Comparison of ENCODE assay signal across 8 cellular contexts in the genomic region with DNA sequence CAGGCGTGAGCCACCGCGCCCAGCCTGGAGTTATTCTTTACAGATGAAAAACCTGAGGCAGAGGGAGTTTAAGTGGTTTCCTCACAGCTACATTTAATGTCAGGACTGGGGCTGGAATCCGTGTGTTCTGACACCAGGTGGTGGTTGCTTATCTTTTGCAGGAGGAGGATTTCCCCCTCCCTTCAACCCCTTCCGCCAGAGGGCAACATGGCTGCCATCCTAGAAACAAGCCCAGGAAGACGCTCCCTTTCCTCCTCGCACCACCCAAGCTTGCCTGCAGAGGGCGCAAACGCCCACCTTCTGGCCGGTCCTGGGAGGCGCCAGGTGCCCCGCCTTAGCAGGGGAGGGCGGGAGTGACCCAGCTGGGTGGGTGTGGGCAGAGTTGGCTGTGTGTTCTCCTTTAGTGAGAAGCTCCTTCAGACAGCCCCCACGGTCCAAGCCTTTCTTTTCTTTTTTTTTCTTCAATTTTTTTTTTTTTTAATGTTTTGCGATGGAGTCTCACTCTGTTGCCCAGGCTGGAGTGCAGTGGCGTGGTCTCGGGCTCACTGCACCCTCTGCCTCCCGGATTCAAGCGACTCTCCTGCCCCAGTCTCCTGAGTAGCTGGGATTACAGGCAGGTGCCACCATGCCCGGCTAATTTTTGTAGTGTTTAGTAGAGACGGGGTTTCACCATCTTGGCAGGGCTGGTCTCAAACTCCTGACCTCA. TPM values are rescaled to one million over a fixed set of nuclear protein-coding genes. Genes with fewer than 3 reads are reported as not detected.
DNase-seq lines count a peak whose midpoint lies in the region; ATAC-seq, FAIRE-seq and TF ChIP-seq lines count a peak whose summit lies in the region.

No MANE protein-coding gene starts in this region.

- H3K79me2 ChIP-seq in K562 (ENCODE audit: control insufficient read depth, insufficient read depth, low read length) (no peaks in the 10 kb centered on the region), smooth muscle cell (ENCODE audit: low read depth) (no peaks in the 10 kb centered on the region)

- H4K20me1 ChIP-seq in K562 (replicated peaks; ENCODE audit: control insufficient read depth, insufficient read depth, low read length) (no peaks in the 10 kb centered on the region), smooth muscle cell (ENCODE audit: low read depth) (no peaks in the 10 kb centered on the region)

- in situ Hi-C loops in K562 (cut with MboI): no loop called here

- H3K27me3 ChIP-seq in K562 (ENCODE audit: control insufficient read depth in 2 of 2, insufficient read depth in 2 of 2, low read length in 2 of 2) (peaks cover 0 to 8% of the 10 kb centered on the region in 2 experiments; a peak in 2 of 5 replicates), smooth muscle cell (ENCODE audit: low read depth) (no peaks in the 10 kb centered on the region)

- H3K4me3 ChIP-seq in K562 (no peak overlapping the region), smooth muscle cell (no peak overlapping the region)

- DNase-seq in ELF-1 (ENCODE audit: low read depth, low spot score): peak; percentile 100
- peak; percentile 64 for DNase-seq in NCI-H2196 treated with DMSO at 0.1 percent for 48 hours (lab: John Stamatoyannopoulos, UW; ENCODE audit: unreplicated experiment)
- DNase-seq in UCSD-AML1 (lab: John Stamatoyannopoulos, UW; ENCODE audit: unreplicated experiment): peak; percentile 96
- DNase-seq in K562 (ENCODE audit: extremely low read depth in 1 of 4, low spot score in 3 of 4): peak; percentile 89 to 92 (median 92)
- peak; percentile 75 for DNase-seq in iPS DF 19.7 (ENCODE audit: low read depth, low spot score)
- peak; percentile 62 for DNase-seq in smooth muscle cell (lab: John Stamatoyannopoulos, UW; ENCODE audit: unreplicated experiment)
- no peak for DNase-seq in amniotic stem cell (lab: John Stamatoyannopoulos, UW)

- no peaks in the 10 kb centered on the region for H3F3A ChIP-seq in smooth muscle cell (ENCODE audit: low read depth)

- TF ChIP-seq EP300 in K562 (IDR thresholded peaks at IDR 0.05; ENCODE audit: low read length): no peak

- no peak for TF ChIP-seq POLR2A in K562 (conservative IDR thresholded peaks at IDR 0.05)

- peak; percentile 83 to 94 (median 88) for TF ChIP-seq CTCF in K562 (IDR thresholded peaks at IDR 0.05 in 2 of 3, conservative IDR thresholded peaks at IDR 0.05 in 1 of 3; ENCODE audit: insufficient read depth in 2 of 3, low read depth in 1 of 3, low read length in 3 of 3)
- peak; percentile 89 for TF ChIP-seq CTCF in smooth muscle cell (IDR thresholded peaks at IDR 0.05; ENCODE audit: borderline replicate concordance, insufficient read depth, poor library complexity, severe bottlenecking)

- ATAC-seq in HG03097 (IDR thresholded peaks at IDR 0.05; ENCODE audit: low FRiP score, unreplicated experiment): peak; percentile 75
- ATAC-seq in K562: peak; percentile 100

- H2AFZ ChIP-seq in K562 (ENCODE audit: low read depth, low read length) (peak overlapping the region; percentile 76), smooth muscle cell (ENCODE audit: low read depth) (peak overlapping the region; percentile 74)

- peak overlapping the region; percentile 53 for H3K4me2 ChIP-seq in K562 (ENCODE audit: insufficient read depth, low read length)
- peak overlapping the region; percentile 64 for H3K4me2 ChIP-seq in smooth muscle cell

- 17% methylated on average over 17 of the region's 21 CpGs for WGBS in K562 (ENCODE audit: insufficient coverage, low coverage, missing lambda C conversion rate)
- WGBS in smooth muscle cell (ENCODE audit: low lambda C conversion rate): 49% methylated on average over 17 of the region's 21 CpGs

- H3K9me3 ChIP-seq in K562 (replicated peaks; ENCODE audit: control insufficient read depth, insufficient read depth, low read depth, low read length) (no peaks in the 10 kb centered on the region), smooth muscle cell (replicated peaks; ENCODE audit: low read depth) (no peaks in the 10 kb centered on the region)

- intact Hi-C loops in K562 (cut with micrococcal nuclease): no loop called here

- H3K9me1 ChIP-seq in K562 (ENCODE audit: control insufficient read depth, insufficient read depth, low read length): no peaks in the 10 kb centered on the region

- H3K4me1 ChIP-seq in K562 (replicated peaks in 1 of 2; ENCODE audit: control insufficient read depth in 2 of 2, insufficient read depth in 2 of 2, low read length in 2 of 2) (peaks cover 0 to 16% of the 10 kb centered on the region in 2 experiments; a peak in 3 of 5 replicates), smooth muscle cell (ENCODE audit: low read depth) (no peaks in the 10 kb centered on the region)

- POLR2A ChIA-PET in K562 (lab: Yijun Ruan, JAX): interaction anchor here (0.6 kb wide), 2 partner anchors 9 to 78 kb away, joined by 3 to 4 read pairs; no protein-coding TSS in a partner anchor

- H3K9ac ChIP-seq in K562 (ENCODE audit: insufficient read depth in 1 of 2, low read depth in 2 of 2, low read length in 2 of 2): no peak overlapping the region
- H3K9ac ChIP-seq in smooth muscle cell (ENCODE audit: low read depth): no peak overlapping the region

- peak; percentile 93 for FAIRE-seq in K562 (lab: Jason Lieb, UNC)

- CTCF ChIA-PET in K562 (lab: Yijun Ruan, JAX; ENCODE audit: low intra/inter-chr PET ratio): interaction anchor here (0.6 kb wide), 1 partner anchor 55 kb away, joined by 3 read pairs; no protein-coding TSS in a partner anchor

- H3K27ac ChIP-seq in K562 (ENCODE audit: extremely low read depth, low read depth, low read length): no peak overlapping the region
- no peak overlapping the region for H3K27ac ChIP-seq in smooth muscle cell (ENCODE audit: low read depth)

- H3K36me3 ChIP-seq in K562 (ENCODE audit: control insufficient read depth, insufficient read depth, low read length) (no peaks in the 10 kb centered on the region), smooth muscle cell (ENCODE audit: low read depth) (no peaks in the 10 kb centered on the region)

- TF ChIP-seq RAD21 in K562 (CRISPR knock-in tag; conservative IDR thresholded peaks at IDR 0.05 in 1 of 2, IDR thresholded peaks at IDR 0.05 in 1 of 2): peak; percentile 51 to 72

- no TSS peak for BruUV-seq in K562 (replicated peaks; lab: Mats Ljungman, UMichigan)

TF ChIP-seq in K562, 482 proteins besides CTCF, POLR2A, EP300 and RAD21 (continues in another document):
- TF ChIP-seq ZNF146 (CRISPR knock-in tag; IDR thresholded peaks at IDR 0.05; ENCODE audit: unreplicated experiment) (no peak), CTBP1 (IDR thresholded peaks at IDR 0.05; ENCODE audit: borderline replicate concordance) (peak; percentile 71), ZNF644 (tag; IDR thresholded peaks at IDR 0.05; ENCODE audit: low read depth) (no peak), ETV5 (CRISPR knock-in tag; IDR thresholded peaks at IDR 0.05; ENCODE audit: low read depth) (peak; percentile 38; the same call in 1 of the 2 replicates), HMG20B (CRISPR knock-in tag; IDR thresholded peaks at IDR 0.05) (no peak)

RNA-seq across cellular contexts. Expression of gene RAP1GAP2, which starts 9.9 kb away (rescaled TPM):
- 0.76 and 1.3 TPM in 2 replicates for total RNA-seq in K562 (2011; cell fraction: chromatin; rRNA removed; ENCODE audit: low replicate concordance)
- 0.50 and 0.92 TPM in 2 replicates for total RNA-seq in K562 (2011; cell fraction: nucleolus; rRNA removed)
- total RNA-seq in K562 (2011; cell fraction: nucleoplasm; rRNA removed): 0.73 and 0.84 TPM in 2 replicates
- total RNA-seq in K562 (2014; rRNA removed) (0.18 and 0.29 TPM in 2 replicates), K562 (2014; rRNA removed; fragmentation: Illumina TruSeq; extraction: Trizol) (0.06 and 0.07 TPM in 2 replicates), K562 (2015; rRNA removed; fragmentation: Illumina TruSeq; extraction: Trizol) (0.19 and 0.43 TPM in 2 replicates), K562 (2021) (0.49 and 0.60 TPM in 2 replicates), smooth muscle cell (0.99 and 1.9 TPM in 2 replicates)
- polyA plus RNA-seq in K562 (2011; rRNA removed) (0.20 and 0.96 TPM in 2 replicates), K562 (2014; fragmentation: Illumina TruSeq; extraction: Trizol) (0.17 and 0.40 TPM in 2 replicates), K562 (2014; fragmentation: Nextera tagmentation; extraction: Ambion mirVana) (under 1 TPM in 1 of 2 experiments, not detected in 1; 0.01 TPM), K562 (2014; rRNA removed) (0.24 and 1.3 TPM in 2 replicates), smooth muscle cell (0.31 and 0.93 TPM in 2 replicates)
- polyA plus RNA-seq in K562 (2011; cell fraction: cytosol; rRNA removed): 0.19 and 1.3 TPM in 2 replicates
- 0.35 and 1.8 TPM in 2 replicates for polyA plus RNA-seq in K562 (2011; cell fraction: nucleus; rRNA removed)
- 0.17 and 0.69 TPM in 2 replicates for polyA plus RNA-seq in K562 (2012)
- 0.15 and 1.6 TPM in 2 replicates for polyA minus RNA-seq in K562 (2011; rRNA and poly(A)+ RNA removed)
- polyA minus RNA-seq in K562 (2011; cell fraction: cytosol; rRNA and poly(A)+ RNA removed): 0.27 and 2.7 TPM in 2 replicates
- polyA minus RNA-seq in K562 (2011; cell fraction: nucleus; rRNA and poly(A)+ RNA removed): 0.44 and 1.9 TPM in 2 replicates

RNA-seq across cellular contexts. Expression of gene CCDC92B, which starts 36.9 kb away (rescaled TPM):
- total RNA-seq in K562 (2011; cell fraction: chromatin; rRNA removed; ENCODE audit: low replicate concordance): not detected in 2 replicates
- total RNA-seq in K562 (2011; cell fraction: nucleolus; rRNA removed): 0.13 TPM in 1 of 2 replicates, not detected in the other
- not detected in 2 replicates for total RNA-seq in K562 (2011; cell fraction: nucleoplasm; rRNA removed)
- total RNA-seq in K562 (2014; rRNA removed): not detected in 2 replicates
- total RNA-seq in K562 (2014; rRNA removed; fragmentation: Illumina TruSeq; extraction: Trizol): not detected in 2 replicates
- total RNA-seq in K562 (2015; rRNA removed; fragmentation: Illumina TruSeq; extraction: Trizol): not detected in 2 replicates
- total RNA-seq in K562 (2021): not detected in 2 replicates
- not detected in 2 replicates for polyA plus RNA-seq in K562 (2011; rRNA removed)
- not detected in 2 replicates for polyA plus RNA-seq in K562 (2011; cell fraction: cytosol; rRNA removed)
- not detected in 2 replicates for polyA plus RNA-seq in K562 (2011; cell fraction: nucleus; rRNA removed)
- polyA plus RNA-seq in K562 (2012): not detected in 2 replicates
- not detected in 2 replicates for polyA plus RNA-seq in K562 (2014; fragmentation: Illumina TruSeq; extraction: Trizol)
- polyA plus RNA-seq in K562 (2014; fragmentation: Nextera tagmentation; extraction: Ambion mirVana): not detected
- polyA plus RNA-seq in K562 (2014; rRNA removed): not detected in 2 replicates
- not detected in 2 replicates for polyA minus RNA-seq in K562 (2011; rRNA and poly(A)+ RNA removed)
- not detected in 2 replicates for polyA minus RNA-seq in K562 (2011; cell fraction: cytosol; rRNA and poly(A)+ RNA removed)
- polyA minus RNA-seq in K562 (2011; cell fraction: nucleus; rRNA and poly(A)+ RNA removed): not detected in 2 replicates
- not detected in 2 replicates for total RNA-seq in smooth muscle cell
- not detected in 2 replicates for polyA plus RNA-seq in smooth muscle cell
